Comparison of ENCODE assay signal across 1 cellular context in the genomic region with DNA sequence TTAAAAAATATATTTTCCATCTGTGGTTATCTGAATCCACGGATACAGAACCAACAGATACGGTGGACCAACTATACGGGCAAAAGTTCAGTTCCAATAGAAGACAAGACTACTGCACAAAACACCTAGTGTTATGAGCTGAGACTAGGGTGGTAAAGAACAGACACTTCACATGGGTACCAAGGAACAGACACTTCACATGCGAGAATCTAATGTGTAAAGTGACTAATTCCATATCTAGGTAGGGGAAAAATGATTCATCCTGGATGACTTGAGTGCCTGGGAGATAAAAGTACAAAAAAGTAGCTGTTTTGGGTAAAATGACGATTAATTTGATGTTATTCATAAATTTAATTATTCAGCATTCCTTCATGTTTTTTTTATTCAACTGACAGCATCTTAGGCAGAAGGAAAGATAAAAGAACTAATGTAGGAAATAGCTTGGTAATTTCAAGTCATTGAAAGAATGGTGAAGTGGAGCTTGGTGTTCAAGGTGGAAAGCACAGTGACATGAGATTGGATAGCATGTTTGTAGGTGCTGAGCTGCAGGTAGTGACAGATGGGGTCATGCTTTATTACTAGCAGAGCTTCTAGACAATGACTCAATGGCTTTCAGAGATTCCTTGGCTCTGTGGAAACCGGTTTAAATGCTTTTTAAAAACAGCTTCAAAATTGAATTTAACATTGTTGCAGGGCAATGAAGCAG.
TF ChIP-seq lines count a peak whose summit lies in the region.

No MANE protein-coding gene starts in this region.

TF ChIP-seq in SK-N-SH, 30 proteins besides CTCF, POLR2A, EP300 and RAD21 (continued from another document):
- TF ChIP-seq, protein P1, sequence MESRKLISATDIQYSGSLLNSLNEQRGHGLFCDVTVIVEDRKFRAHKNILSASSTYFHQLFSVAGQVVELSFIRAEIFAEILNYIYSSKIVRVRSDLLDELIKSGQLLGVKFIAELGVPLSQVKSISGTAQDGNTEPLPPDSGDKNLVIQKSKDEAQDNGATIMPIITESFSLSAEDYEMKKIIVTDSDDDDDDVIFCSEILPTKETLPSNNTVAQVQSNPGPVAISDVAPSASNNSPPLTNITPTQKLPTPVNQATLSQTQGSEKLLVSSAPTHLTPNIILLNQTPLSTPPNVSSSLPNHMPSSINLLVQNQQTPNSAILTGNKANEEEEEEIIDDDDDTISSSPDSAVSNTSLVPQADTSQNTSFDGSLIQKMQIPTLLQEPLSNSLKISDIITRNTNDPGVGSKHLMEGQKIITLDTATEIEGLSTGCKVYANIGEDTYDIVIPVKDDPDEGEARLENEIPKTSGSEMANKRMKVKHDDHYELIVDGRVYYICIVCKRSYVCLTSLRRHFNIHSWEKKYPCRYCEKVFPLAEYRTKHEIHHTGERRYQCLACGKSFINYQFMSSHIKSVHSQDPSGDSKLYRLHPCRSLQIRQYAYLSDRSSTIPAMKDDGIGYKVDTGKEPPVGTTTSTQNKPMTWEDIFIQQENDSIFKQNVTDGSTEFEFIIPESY (IDR thresholded peaks at IDR 0.05; ENCODE audit: borderline replicate concordance, low read depth): no peak
- TF ChIP-seq MEF2A (IDR thresholded peaks at IDR 0.05; ENCODE audit: borderline replicate concordance, low read depth): no peak
- TF ChIP-seq FOSL2 (IDR thresholded peaks at IDR 0.05; ENCODE audit: borderline replicate concordance, low read depth): no peak
- no peak for TF ChIP-seq SMC3 (IDR thresholded peaks at IDR 0.05; ENCODE audit: low read depth, low read length)
- no peak for TF ChIP-seq MXI1 (IDR thresholded peaks at IDR 0.05; ENCODE audit: low read depth, low read length)
- no peak for TF ChIP-seq POLR2AphosphoS5 (IDR thresholded peaks at IDR 0.05; ENCODE audit: low read depth, low read length)
- TF ChIP-seq SIN3A (IDR thresholded peaks at IDR 0.05; ENCODE audit: borderline replicate concordance, low read depth, low read length): no peak
- TF ChIP-seq GATA2 (CRISPR knock-in tag; IDR thresholded peaks at IDR 0.05): no peak
- TF ChIP-seq EZH2phosphoT487 (IDR thresholded peaks at IDR 0.05; ENCODE audit: borderline replicate concordance, low read depth): no peak
- TF ChIP-seq, protein P2, sequence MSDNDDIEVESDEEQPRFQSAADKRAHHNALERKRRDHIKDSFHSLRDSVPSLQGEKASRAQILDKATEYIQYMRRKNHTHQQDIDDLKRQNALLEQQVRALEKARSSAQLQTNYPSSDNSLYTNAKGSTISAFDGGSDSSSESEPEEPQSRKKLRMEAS (IDR thresholded peaks at IDR 0.05; ENCODE audit: low read depth): no peak
- TF ChIP-seq NRF1 (IDR thresholded peaks at IDR 0.05; ENCODE audit: low read depth, low read length): no peak
- TF ChIP-seq FOXM1 (IDR thresholded peaks at IDR 0.05; ENCODE audit: low read depth): no peak
- TF ChIP-seq TCF12 (IDR thresholded peaks at IDR 0.05): no peak
